19 cellular contexts compared by ENCODE assay signal in the genomic region with DNA sequence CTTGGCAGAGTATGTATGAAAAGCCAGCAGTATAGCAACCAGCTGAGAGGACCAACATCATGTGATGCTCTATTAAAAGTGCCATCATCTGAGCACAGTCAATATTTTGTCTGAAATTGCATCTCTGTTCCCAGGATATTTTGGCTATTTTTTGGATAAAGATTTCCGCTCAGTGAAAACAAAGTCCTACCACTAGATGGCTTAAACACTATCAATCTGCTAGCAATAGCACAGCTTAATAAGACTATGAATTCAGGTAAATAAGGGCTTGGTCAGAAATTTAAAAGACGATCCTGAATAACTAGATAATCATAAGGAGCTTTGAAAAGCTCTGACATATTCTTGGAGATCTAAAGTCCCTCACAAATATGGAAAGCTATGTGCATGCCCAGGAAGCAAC.
A peak's percentile ranks its signal among the peaks of the same experiment; 100 is the strongest.
DNase-seq lines count a peak whose midpoint lies in the region; ATAC-seq, FAIRE-seq and TF ChIP-seq lines count a peak whose summit lies in the region.
"Had no signal": no experiment of that assay in that cellular context is flagged by ENCODE, and none has a peak within 500 bp of the region (broad histone marks: within the 10 kb centered on the region; RNA-seq: fewer than 3 reads in every experiment).

No MANE protein-coding gene starts in this region.

- H3K79me2 ChIP-seq in DOHH2 (ENCODE audit: control insufficient read depth, low read length) (no peaks in the 10 kb centered on the region), SU-DHL-6 (ENCODE audit: insufficient read depth, low read length) (no peaks in the 10 kb centered on the region), mesendoderm (ENCODE audit: control insufficient read depth, insufficient read depth, low read length) (no peaks in the 10 kb centered on the region)

- H2BK120ac ChIP-seq in IMR-90 (ENCODE audit: low read depth, low read length), result no peak overlapping the region
- no peak overlapping the region for H2BK120ac ChIP-seq in mesendoderm (ENCODE audit: low read depth, low read length)

- H3F3A ChIP-seq in DOHH2 (ENCODE audit: control insufficient read depth, insufficient read depth) (no peaks in the 10 kb centered on the region), SU-DHL-6 (ENCODE audit: insufficient read depth) (no peaks in the 10 kb centered on the region)

- H3K4me3 ChIP-seq in DOHH2 (ENCODE audit: low read length) (no peak overlapping the region), IMR-90 (ENCODE audit: insufficient read depth, low read depth, low read length) (no peak overlapping the region), SU-DHL-6 (ENCODE audit: insufficient read depth, low read length, poor library complexity, severe bottlenecking) (no peak overlapping the region), mesendoderm (ENCODE audit: low read length) (no peak overlapping the region)
- H3K4me3 ChIP-seq: body of pancreas, prostate gland had no signal

- no peak overlapping the region for H3K18ac ChIP-seq in IMR-90 (ENCODE audit: low read depth, low read length)
- H3K18ac ChIP-seq in mesendoderm (ENCODE audit: low read length), result no peak overlapping the region

- H3K27ac ChIP-seq in DOHH2 (ENCODE audit: low read depth, low read length) (no peak overlapping the region), IMR-90 (ENCODE audit: insufficient read depth, low read length) (no peak overlapping the region), SU-DHL-6 (ENCODE audit: low read depth, low read length) (no peak overlapping the region), mesendoderm (ENCODE audit: low read depth, low read length) (no peak overlapping the region)
- H3K27ac ChIP-seq: body of pancreas, epithelial cell of prostate, prostate gland had no signal

- H3K4me2 ChIP-seq in DOHH2 (ENCODE audit: low read length), result no peak overlapping the region
- H3K4me2 ChIP-seq in IMR-90 (ENCODE audit: low read depth, low read length), result no peak overlapping the region
- no peak overlapping the region for H3K4me2 ChIP-seq in SU-DHL-6 (ENCODE audit: low read depth, low read length, poor library complexity, severe bottlenecking)
- no peak overlapping the region for H3K4me2 ChIP-seq in mesendoderm (ENCODE audit: low read length)

- H3K4ac ChIP-seq in IMR-90 (ENCODE audit: low read depth, low read length) (no peak overlapping the region), mesendoderm (ENCODE audit: low read depth, low read length) (no peak overlapping the region)

- H2BK15ac ChIP-seq in IMR-90 (ENCODE audit: low read depth, low read length), result no peak overlapping the region
- H2BK15ac ChIP-seq in mesendoderm (replicated peaks; ENCODE audit: low read depth), result no peak overlapping the region

- WGBS in IMR-90 (ENCODE audit: extremely low coverage in 2 of 2, insufficient read length in 1 of 2), 2 experiments, result no CpG with 5 or more reads among the region's 2 CpGs
- whole genome bisulfite sequencing in mesendoderm (ENCODE audit: extremely low coverage, insufficient coverage, low lambda C conversion rate), result no CpG with 5 or more reads among the region's 2 CpGs

- intact Hi-C loops in IMR-90 (cut with micrococcal nuclease), result no loop called here

- H3K9me3 ChIP-seq in DOHH2 (ENCODE audit: control insufficient read depth, insufficient read depth, low read length) (no peaks in the 10 kb centered on the region), IMR-90 (ENCODE audit: control insufficient read depth, insufficient read depth, low read length) (peaks cover 9% of the 10 kb centered on the region), SU-DHL-6 (ENCODE audit: insufficient read depth, low read length) (0 out of 2 replicates have a peak, but pooled peaks cover 7% of the 10 kb centered on the region)
- H3K9me3 ChIP-seq: body of pancreas, prostate gland had no signal

- POLR2A ChIA-PET in IMR-90 (lab: Charles Lee; ENCODE audit: unreplicated experiment), result no interaction called here

- no peak for TF ChIP-seq POLR2A in IMR-90 (IDR thresholded peaks at IDR 0.05; ENCODE audit: low read depth, low read length)

- H2AFZ ChIP-seq in IMR-90 (replicated peaks; ENCODE audit: low read length, poor library complexity) (no peak overlapping the region), SU-DHL-6 (ENCODE audit: low read depth, low read length, severe bottlenecking) (no peak overlapping the region)

- TF ChIP-seq CTCF in DOHH2 (IDR thresholded peaks at IDR 0.05; ENCODE audit: low read depth, low read length, poor library complexity, severe bottlenecking), result peak; percentile 30
- 0 out of 2 replicates have a peak, but pooled peaks have one; percentile 17 for TF ChIP-seq CTCF in IMR-90 (conservative IDR thresholded peaks at IDR 0.05; ENCODE audit: low read depth, low read length)
- TF ChIP-seq CTCF in SU-DHL-6 (IDR thresholded peaks at IDR 0.05; ENCODE audit: insufficient read depth, low read length, poor library complexity, severe bottlenecking), result peak; percentile 38

- H3K4me1 ChIP-seq in DOHH2 (ENCODE audit: control insufficient read depth, low read length), result no peaks in the 10 kb centered on the region
- H3K4me1 ChIP-seq in IMR-90 (ENCODE audit: control insufficient read depth, insufficient read depth, low read length), result no peaks in the 10 kb centered on the region
- no peaks in the 10 kb centered on the region for H3K4me1 ChIP-seq in mesendoderm (ENCODE audit: control insufficient read depth, low read depth, low read length)
- H3K4me1 ChIP-seq: body of pancreas, prostate gland had no signal

- H2AK5ac ChIP-seq in IMR-90 (ENCODE audit: low read depth, low read length) (no peak overlapping the region), mesendoderm (ENCODE audit: low read length) (no peak overlapping the region)

- no peak overlapping the region for H2BK20ac ChIP-seq in IMR-90 (ENCODE audit: low read depth, low read length)

- in situ Hi-C loops in IMR-90 (cut with MboI; ENCODE audit: low sequenced_read_pairs), result loop anchor here (5.0 kb wide), 1 partner anchor 47 kb away; no protein-coding TSS in a partner anchor

- H2AK9ac ChIP-seq in IMR-90 (replicated peaks; ENCODE audit: low read depth, low read length, poor library complexity), result no peak overlapping the region

- H4K8ac ChIP-seq in IMR-90 (ENCODE audit: low read depth in 2 of 2, low read length in 2 of 2) (no peak overlapping the region), mesendoderm (ENCODE audit: low read depth, low read length) (no peak overlapping the region)

- H3K9me1 ChIP-seq in IMR-90 (ENCODE audit: insufficient read depth, low read length), result no peaks in the 10 kb centered on the region

- H3K27me3 ChIP-seq in DOHH2 (ENCODE audit: control insufficient read depth, low read length) (no peaks in the 10 kb centered on the region), IMR-90 (ENCODE audit: control insufficient read depth, insufficient read depth, low read length) (no peaks in the 10 kb centered on the region), SU-DHL-6 (ENCODE audit: low read length) (no peaks in the 10 kb centered on the region), mesendoderm (ENCODE audit: insufficient read depth, low read length, poor library complexity) (no peaks in the 10 kb centered on the region)
- H3K27me3 ChIP-seq: body of pancreas had no signal

- no peak for FAIRE-seq in GM19239 (lab: Jason Lieb, UNC)
- FAIRE-seq: small intestine had no signal

- BruUV-seq in IMR-90 (replicated peaks; lab: Mats Ljungman, UMichigan), result no TSS peak

- H3K9ac ChIP-seq in IMR-90 (ENCODE audit: low read depth, low read length) (no peak overlapping the region), SU-DHL-6 (ENCODE audit: low read length) (no peak overlapping the region), mesendoderm (ENCODE audit: low read length) (no peak overlapping the region)

- H3K23ac ChIP-seq in IMR-90 (ENCODE audit: low read depth, low read length) (no peak overlapping the region), mesendoderm (ENCODE audit: low read length) (no peak overlapping the region)

- H3K36me3 ChIP-seq in DOHH2 (ENCODE audit: control insufficient read depth, low read length) (no peaks in the 10 kb centered on the region), IMR-90 (ENCODE audit: control insufficient read depth, insufficient read depth, low read length) (no peaks in the 10 kb centered on the region), SU-DHL-6 (ENCODE audit: low read length) (no peaks in the 10 kb centered on the region), mesendoderm (ENCODE audit: control insufficient read depth, insufficient read depth, low read length) (no peaks in the 10 kb centered on the region)
- H3K36me3 ChIP-seq: prostate gland had no signal

- no peaks in the 10 kb centered on the region for H3K79me1 ChIP-seq in IMR-90 (ENCODE audit: low read depth in 1 of 2, low read length in 2 of 2)
- H3K79me1 ChIP-seq in mesendoderm (ENCODE audit: low read length), result no peaks in the 10 kb centered on the region

- H3K56ac ChIP-seq in IMR-90 (ENCODE audit: extremely low read depth, insufficient read depth, low read length), result no peak overlapping the region
- no peak overlapping the region for H3K56ac ChIP-seq in mesendoderm (ENCODE audit: low read length)

- H2BK5ac ChIP-seq in IMR-90 (ENCODE audit: low read depth, low read length, poor library complexity, severe bottlenecking), result no peak overlapping the region
- no peak overlapping the region for H2BK5ac ChIP-seq in mesendoderm (ENCODE audit: low read length)

- H4K20me1 ChIP-seq in DOHH2 (ENCODE audit: control insufficient read depth, insufficient read depth, low read depth, low read length) (no peaks in the 10 kb centered on the region), IMR-90 (ENCODE audit: insufficient read depth, low read length) (no peaks in the 10 kb centered on the region), SU-DHL-6 (ENCODE audit: low read depth, low read length) (no peaks in the 10 kb centered on the region)

- TF ChIP-seq RAD21 in IMR-90 (IDR thresholded peaks at IDR 0.05; ENCODE audit: low read length), result no peak

- H4K5ac ChIP-seq in IMR-90 (ENCODE audit: low read depth, low read length), result no peak overlapping the region
- H4K5ac ChIP-seq in mesendoderm (ENCODE audit: low read length), result no peak overlapping the region

- ATAC-seq in IMR-90 (ENCODE audit: low read depth), result no peak
- ATAC-seq: activated naive CD4-positive, alpha-beta T cell treated with anti-CD3 and anti-CD28 coated beads, Interleukin-2, amount 50 U/mL, for 72 hours; body of pancreas; stimulated activated effector memory CD8-positive, alpha-beta T cell treated with anti-CD3 and anti-CD28 coated beads, Interleukin-12 subunit alpha, Interleukin-12 subunit beta, amount 100 ng/mL, for 72 hours had no signal

- H3K9me2 ChIP-seq in DOHH2 (replicated peaks; ENCODE audit: control insufficient read depth, low read length), result no peaks in the 10 kb centered on the region
- no peaks in the 10 kb centered on the region for H3K9me2 ChIP-seq in SU-DHL-6 (replicated peaks; ENCODE audit: insufficient read depth, low read length)

- no peak overlapping the region for H3K14ac ChIP-seq in IMR-90 (replicated peaks; ENCODE audit: low read depth, low read length)

- DNase-seq in IMR-90 (no peak), mesendoderm (peak; percentile 7), GM19239 (ENCODE audit: insufficient read length, low spot score) (no peak), T-helper 2 cell (no peak)
- DNase-seq in activated effector memory CD4-positive, alpha-beta T cell treated with anti-CD3 and anti-CD28 coated beads, Interleukin-2, amount 50 U/mL, for 16 hours, result no peak
- DNase-seq in activated naive CD4-positive, alpha-beta T cell (lab: John Stamatoyannopoulos, UW), result no peak
- DNase-seq: activated CD4-positive, alpha-beta memory T cell treated with anti-CD3 and anti-CD28 coated beads, Interleukin-2, amount 10 ng/mL, durations not matched to agents 7 days and 5 days; activated T-cell treated with anti-CD3 and anti-CD28 coated beads, Interleukin-2, amount 50 U/mL, for 24 hours; body of pancreas; H7; NCI-H2081; NCI-H526; small intestine had no signal

- CTCF ChIA-PET in IMR-90 (lab: Yijun Ruan, JAX), result no interaction called here

- dilution Hi-C loops in IMR-90 (cut with HindIII; ENCODE audit: low sequenced_read_pairs, unreplicated experiment), result no loop called here

- no peak overlapping the region for H4K91ac ChIP-seq in IMR-90 (ENCODE audit: insufficient read depth, low read depth, low read length)
